Comparison of ENCODE assay signal across 10 cellular contexts in the genomic region with DNA sequence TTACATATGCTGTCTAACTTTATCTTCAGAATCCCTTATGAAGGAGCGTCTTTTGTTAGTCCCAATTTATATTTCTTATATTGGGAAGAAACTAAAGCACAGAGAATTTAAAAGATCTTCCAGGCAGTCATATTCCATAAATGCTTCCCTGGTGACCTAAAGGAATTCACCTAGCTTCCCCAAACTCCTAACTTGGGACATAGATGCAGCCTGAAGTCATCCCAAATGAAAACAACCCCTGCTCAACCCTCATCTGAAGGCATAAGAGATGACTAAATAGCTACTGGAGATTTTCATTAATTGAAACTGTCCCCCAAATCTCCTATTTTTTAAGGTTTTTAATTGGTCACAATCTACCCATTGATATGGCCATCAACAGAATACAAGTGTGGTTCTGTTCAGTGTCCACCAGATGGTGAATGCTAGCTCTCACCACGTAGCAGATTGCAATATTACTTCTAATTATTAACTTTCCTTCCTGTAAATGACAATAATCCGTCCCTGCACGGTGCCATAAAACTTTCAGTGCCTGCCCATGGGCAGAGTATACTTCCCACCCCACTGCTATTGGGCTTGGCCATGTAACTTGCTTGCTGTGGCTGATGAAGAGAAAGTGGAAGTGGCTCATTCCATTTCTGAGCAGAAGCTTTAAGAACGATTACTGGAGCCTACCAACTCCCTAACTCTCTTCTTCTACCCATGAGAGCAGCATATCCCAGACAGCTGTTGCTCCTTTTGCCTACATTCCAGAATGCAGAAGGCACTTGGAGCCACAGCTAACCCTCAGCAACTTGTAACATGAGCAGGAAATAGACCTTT. TPM values are rescaled to one million over a fixed set of nuclear protein-coding genes. Genes with fewer than 3 reads are reported as not detected.
DNase-seq lines count a peak whose midpoint lies in the region; ATAC-seq and TF ChIP-seq lines count a peak whose summit lies in the region.
"Had no signal": no experiment of that assay in that cellular context is flagged by ENCODE, and none has a peak within 500 bp of the region (broad histone marks: within the 10 kb centered on the region; RNA-seq: fewer than 3 reads in every experiment).

No MANE protein-coding gene starts in this region.

- intact Hi-C loops in colonic mucosa (cut with DNase I): no loop called here

- no peaks in the 10 kb centered on the region for H3K9me3 ChIP-seq in colonic mucosa

- POLR2A ChIA-PET in T-cell (lab: Charles Lee): no interaction called here

- CTCF ChIA-PET in T-cell (lab: Charles Lee): no interaction called here

- no peak overlapping the region for H3K27ac Mint-ChIP-seq in T-cell
- H3K27ac Mint-ChIP-seq in activated T-cell treated with anti-CD3 and anti-CD28 coated beads, Interleukin-2, amount 50 U/mL, for 72 hours: no peak overlapping the region
- H3K27ac Mint-ChIP-seq: stimulated activated naive CD8-positive, alpha-beta T cell treated with anti-CD3 and anti-CD28 coated beads, Interleukin-15, Interleukin-2, amounts not matched to agents 100 ng/mL and 50 ng/mL, for 24 hours had no signal

- H3K4me3 Mint-ChIP-seq in T-cell: no peak overlapping the region
- no peak overlapping the region for H3K4me3 Mint-ChIP-seq in activated T-cell treated with anti-CD3 and anti-CD28 coated beads, Interleukin-2, amount 50 U/mL, for 72 hours
- H3K4me3 Mint-ChIP-seq: stimulated activated naive CD8-positive, alpha-beta T cell treated with anti-CD3 and anti-CD28 coated beads, Interleukin-15, Interleukin-2, amounts not matched to agents 100 ng/mL and 50 ng/mL, for 24 hours had no signal

- no peak overlapping the region for H3K4me3 ChIP-seq in colonic mucosa

- peak overlapping the region; percentile 57 for H3K27ac ChIP-seq in colonic mucosa

- peak overlapping the region in 1 of 2 donors; percentile 23 for H3K9ac ChIP-seq in colonic mucosa (ENCODE audit: low read depth in 2 of 2, low read length in 2 of 2)

- H3K27me3 Mint-ChIP-seq in T-cell: peaks cover 0 to 12% of the 10 kb centered on the region in 2 donors
- no peaks in the 10 kb centered on the region for H3K27me3 Mint-ChIP-seq in activated T-cell treated with anti-CD3 and anti-CD28 coated beads, Interleukin-2, amount 50 U/mL, for 72 hours (ENCODE audit: low read depth)

- no peaks in the 10 kb centered on the region for H3K4me1 Mint-ChIP-seq in T-cell
- no peaks in the 10 kb centered on the region for H3K4me1 Mint-ChIP-seq in activated T-cell treated with anti-CD3 and anti-CD28 coated beads, Interleukin-2, amount 50 U/mL, for 72 hours (ENCODE audit: low read depth)

- no peaks in the 10 kb centered on the region for H3K4me1 ChIP-seq in colonic mucosa

- ATAC-seq in GM18498 (IDR thresholded peaks at IDR 0.05; ENCODE audit: unreplicated experiment) (peak; percentile 43), HG03442 (IDR thresholded peaks at IDR 0.05; ENCODE audit: unreplicated experiment) (peak; percentile 43), HG03108 (IDR thresholded peaks at IDR 0.05; ENCODE audit: unreplicated experiment) (no peak), T-cell (replicated peaks in 1 of 4) (no peak)
- ATAC-seq in activated T-cell treated with anti-CD3 and anti-CD28 coated beads, Interleukin-2, amount 50 U/mL, for 72 hours (replicated peaks in 1 of 2): no peak
- ATAC-seq: Right ventricle myocardium inferior had no signal

- no peaks in the 10 kb centered on the region for H3K27me3 ChIP-seq in colonic mucosa

- H3K36me3 Mint-ChIP-seq in T-cell: no peaks in the 10 kb centered on the region
- no peaks in the 10 kb centered on the region for H3K36me3 Mint-ChIP-seq in activated T-cell treated with anti-CD3 and anti-CD28 coated beads, Interleukin-2, amount 50 U/mL, for 72 hours (ENCODE audit: insufficient read depth in 2 of 2)

- DNase-seq in colonic mucosa: no peak
- peak; percentile 71 for DNase-seq in renal cortical epithelial cell (ENCODE audit: low read depth)
- DNase-seq in T-cell: no peak
- DNase-seq in activated T-cell treated with anti-CD3 and anti-CD28 coated beads, Interleukin-2, amount 50 U/mL, for 72 hours: no peak
- DNase-seq in occipital lobe (lab: John Stamatoyannopoulos, UW): no peak

- H3K36me3 ChIP-seq in colonic mucosa: no peaks in the 10 kb centered on the region

- no peak for TF ChIP-seq CTCF in colonic mucosa (IDR thresholded peaks at IDR 0.05)

- no peaks in the 10 kb centered on the region for H3K9me3 Mint-ChIP-seq in T-cell
- H3K9me3 Mint-ChIP-seq in activated T-cell treated with anti-CD3 and anti-CD28 coated beads, Interleukin-2, amount 50 U/mL, for 72 hours: peaks cover 0 to 2% of the 10 kb centered on the region in 2 donors
- H3K9me3 Mint-ChIP-seq: stimulated activated naive CD8-positive, alpha-beta T cell treated with anti-CD3 and anti-CD28 coated beads, Interleukin-15, Interleukin-2, amounts not matched to agents 100 ng/mL and 50 ng/mL, for 24 hours had no signal

RNA-seq across cellular contexts. Expression of gene PRUNE2, which starts 18.7 kb away (rescaled TPM):
- total RNA-seq in colonic mucosa (10 to 100 TPM; 12.1 to 90.0 TPM), renal cortical epithelial cell (30.4 and 38.8 TPM in 2 replicates), T-cell (under 1 TPM; 0.20 to 0.76 (median 0.45) TPM), occipital lobe (13.4 TPM)
- total RNA-seq in activated T-cell treated with anti-CD3 and anti-CD28 coated beads, Interleukin-2, amount 50 U/mL, for 72 hours: 1 to 10 TPM in 1 of 2 donors, under 1 TPM in 1; 0.69 to 1.5 TPM

Comparison
In these comparisons a context has a peak if more than half of its experiments do, and no peak if none do; other contexts are left out.
1. ATAC-seq: peak in GM18498 (single experiment) and HG03442 (single experiment); none in HG03108 (single experiment), T-cell (0 of 4) and activated T-cell treated with anti-CD3 and anti-CD28 coated beads, Interleukin-2, amount 50 U/mL, for 72 hours (0 of 2).